20 cellular contexts compared by ENCODE assay signal in genomic region chr17:38435795-38436194, GRCh38.
"Had no signal": no experiment of that assay in that cellular context is flagged by ENCODE, and none has a peak within 500 bp of the region (broad histone marks: within the 10 kb centered on the region; RNA-seq: fewer than 3 reads in every experiment).

No MANE protein-coding gene starts in this region.

- H3K36me3 Mint-ChIP-seq: activated naive CD8-positive, alpha-beta T cell treated with anti-CD3 and anti-CD28 coated beads, Interleukin-2, amount 10 ng/mL, durations not matched to agents 7 days and 5 days; natural killer cell treated with Interleukin-12 subunit alpha and Interleukin-12 subunit beta and Interleukin-15 and Interleukin-18, amount 100 ng/mL, for 72 hours had no signal

- H3K4me1 ChIP-seq: upper lobe of right lung had no signal

- H3K4me3 Mint-ChIP-seq: activated CD4-positive, alpha-beta T cell treated with anti-CD3 and anti-CD28 coated beads, Interleukin-2, amount 10 ng/mL, durations not matched to agents 7 days and 5 days; activated naive CD8-positive, alpha-beta T cell treated with anti-CD3 and anti-CD28 coated beads, Interleukin-2, amount 10 ng/mL, durations not matched to agents 7 days and 5 days; activated T-helper 1 cell treated with anti-CD3 and anti-CD28 coated beads, Interleukin-12 subunit alpha, Interleukin-12 subunit beta, Interleukin-2, Interleukin-4 antibody, amounts not matched to agents 30 ng/mL and 10 ng/mL and 1 ng/mL, durations not matched to agents 14 hours and 24 hours and 36 hours; natural killer cell treated with Interleukin-12 subunit alpha and Interleukin-12 subunit beta and Interleukin-15 and Interleukin-18, amount 100 ng/mL, for 72 hours had no signal

- H3K9me3 ChIP-seq: right atrium auricular region, upper lobe of right lung had no signal

- H3K4me1 Mint-ChIP-seq: activated CD4-positive, alpha-beta T cell treated with anti-CD3 and anti-CD28 coated beads, Interleukin-2, amount 10 ng/mL, durations not matched to agents 7 days and 5 days had no signal

- H3K27ac ChIP-seq: upper lobe of right lung had no signal

- H3K27ac Mint-ChIP-seq: activated CD4-positive, alpha-beta T cell treated with anti-CD3 and anti-CD28 coated beads, Interleukin-2, amount 10 ng/mL, durations not matched to agents 7 days and 5 days; activated naive CD8-positive, alpha-beta T cell treated with anti-CD3 and anti-CD28 coated beads, Interleukin-2, amount 10 ng/mL, durations not matched to agents 7 days and 5 days; activated T-helper 1 cell treated with anti-CD3 and anti-CD28 coated beads, Interleukin-12 subunit alpha, Interleukin-12 subunit beta, Interleukin-2, Interleukin-4 antibody, amounts not matched to agents 30 ng/mL and 10 ng/mL and 1 ng/mL, durations not matched to agents 14 hours and 24 hours and 36 hours; natural killer cell treated with Interleukin-12 subunit alpha and Interleukin-12 subunit beta and Interleukin-15 and Interleukin-18, amount 100 ng/mL, for 72 hours; progenitor cell of endocrine pancreas had no signal

- H3K4me3 ChIP-seq: right atrium auricular region, skin epidermis, upper lobe of right lung had no signal

- DNase-seq: activated CD4-positive, alpha-beta T cell treated with anti-CD3 and anti-CD28 coated beads, Interleukin-2, amount 10 ng/mL, durations not matched to agents 7 days and 5 days; activated CD4-positive, CD25-positive, alpha-beta regulatory T cell; activated CD8-positive, alpha-beta memory T cell treated with anti-CD3 and anti-CD28 coated beads for 24 hours; activated naive CD4-positive, alpha-beta T cell; activated naive CD8-positive, alpha-beta T cell treated with anti-CD3 and anti-CD28 coated beads, Interleukin-2, amount 10 ng/mL, durations not matched to agents 7 days and 5 days; hippocampal formation; kidney glomerular epithelial cell; mesendoderm; occipital lobe; stimulated activated CD4-positive, alpha-beta T cell treated with anti-CD3 and anti-CD28 coated beads, Interleukin-15, amount 100 ng/mL, for 24 hours; stimulated activated CD4-positive, alpha-beta T cell treated with anti-CD3 and anti-CD28 coated beads, Interleukin-4, amount 100 ng/mL, for 1 hour; stimulated activated naive CD4-positive, alpha-beta T cell; SW 1271; upper lobe of right lung had no signal

- H3K36me3 ChIP-seq: upper lobe of right lung had no signal

- H3K9me3 Mint-ChIP-seq: activated CD4-positive, alpha-beta T cell treated with anti-CD3 and anti-CD28 coated beads, Interleukin-2, amount 10 ng/mL, durations not matched to agents 7 days and 5 days; activated naive CD8-positive, alpha-beta T cell treated with anti-CD3 and anti-CD28 coated beads, Interleukin-2, amount 10 ng/mL, durations not matched to agents 7 days and 5 days; activated T-helper 1 cell treated with anti-CD3 and anti-CD28 coated beads, Interleukin-12 subunit alpha, Interleukin-12 subunit beta, Interleukin-2, Interleukin-4 antibody, amounts not matched to agents 30 ng/mL and 10 ng/mL and 1 ng/mL, durations not matched to agents 14 hours and 24 hours and 36 hours; natural killer cell treated with Interleukin-12 subunit alpha and Interleukin-12 subunit beta and Interleukin-15 and Interleukin-18, amount 100 ng/mL, for 72 hours had no signal

- H3K27me3 ChIP-seq: right atrium auricular region, upper lobe of right lung had no signal

- ATAC-seq: esophagus mucosa; natural killer cell treated with Interleukin-12 subunit alpha and Interleukin-12 subunit beta and Interleukin-15 and Interleukin-18, amount 100 ng/mL, for 72 hours; upper lobe of right lung had no signal
